Comparison of ENCODE assay signal across 12 cellular contexts in the genomic region with DNA sequence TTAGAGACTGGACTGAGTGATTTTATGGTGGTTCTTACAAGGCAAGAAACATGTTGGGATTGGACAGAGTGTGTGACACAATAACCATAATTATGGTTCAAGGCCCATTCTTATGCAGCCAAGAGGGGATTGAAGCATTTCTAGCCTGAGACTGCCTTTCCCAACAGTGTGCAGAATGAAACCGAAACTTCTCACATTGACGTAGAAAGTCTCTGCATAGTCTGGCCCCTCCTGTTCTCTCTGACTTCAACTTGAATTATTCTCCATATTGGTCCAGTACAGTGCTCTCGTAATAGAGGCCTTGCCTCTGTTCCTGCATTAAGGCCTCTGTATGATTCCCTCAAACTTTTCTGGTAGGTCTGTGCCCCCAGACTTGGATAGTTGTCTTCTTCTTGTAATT.
DNase-seq lines count a peak whose midpoint lies in the region; ATAC-seq and TF ChIP-seq lines count a peak whose summit lies in the region.
"Had no signal": no experiment of that assay in that cellular context is flagged by ENCODE, and none has a peak within 500 bp of the region (broad histone marks: within the 10 kb centered on the region; RNA-seq: fewer than 3 reads in every experiment).

No MANE protein-coding gene starts in this region.

- TF ChIP-seq POLR2A in body of pancreas (IDR thresholded peaks at IDR 0.05) = no peak

- H3K4me3 ChIP-seq in right cardiac atrium (ENCODE audit: low read length) = no peak overlapping the region
- no peak overlapping the region for H3K4me3 ChIP-seq in body of pancreas
- H3K4me3 ChIP-seq in left lung = no peak overlapping the region
- H3K4me3 ChIP-seq: sigmoid colon had no signal

- no peaks in the 10 kb centered on the region for H3K9me3 ChIP-seq in right cardiac atrium (ENCODE audit: control insufficient read depth, low read length)
- H3K9me3 ChIP-seq in body of pancreas = no peaks in the 10 kb centered on the region
- no peaks in the 10 kb centered on the region for H3K9me3 ChIP-seq in left lung
- H3K9me3 ChIP-seq: sigmoid colon had no signal

- no peaks in the 10 kb centered on the region for H3K27me3 ChIP-seq in right cardiac atrium (ENCODE audit: control insufficient read depth, insufficient read depth)
- H3K27me3 ChIP-seq in body of pancreas = no peaks in the 10 kb centered on the region
- H3K27me3 ChIP-seq in left lung = no peaks in the 10 kb centered on the region
- H3K27me3 ChIP-seq: sigmoid colon had no signal

- H3K4me3 Mint-ChIP-seq in HFFc6 = no peak overlapping the region
- H3K4me3 Mint-ChIP-seq: type B pancreatic cell had no signal

- intact Hi-C loops in right cardiac atrium (cut with DNase I) = no loop called here
- intact Hi-C loops in body of pancreas (cut with DNase I) = no loop called here
- intact Hi-C loops in left lung (cut with DNase I) = no loop called here

- no peak overlapping the region for H3K27ac Mint-ChIP-seq in HFFc6
- H3K27ac Mint-ChIP-seq: type B pancreatic cell had no signal

- DNase-seq in right cardiac atrium (no peak), body of pancreas (no peak), HFFc6 (no peak), left lung (no peak)
- DNase-seq in stimulated activated CD4-positive, alpha-beta T cell treated with anti-CD3 and anti-CD28 coated beads, Interleukin-4, amount 100 ng/mL, for 1 hour = no peak
- DNase-seq: KBM-7, sigmoid colon, SW 1271 had no signal

- ATAC-seq in GM18517 (IDR thresholded peaks at IDR 0.05; ENCODE audit: unreplicated experiment) (peak; percentile 97), GM21528 (IDR thresholded peaks at IDR 0.05; ENCODE audit: low FRiP score, unreplicated experiment) (peak; percentile 97), HG03354 (IDR thresholded peaks at IDR 0.05; ENCODE audit: poor library complexity, severe bottlenecking, unreplicated experiment) (peak; percentile 92), right cardiac atrium (peak; percentile 57 to 82), body of pancreas (no peak), left lung (no peak)

- TF ChIP-seq CTCF in body of pancreas (IDR thresholded peaks at IDR 0.05) (no peak), HFFc6 (IDR thresholded peaks at IDR 0.05) (no peak), left lung (IDR thresholded peaks at IDR 0.05) (no peak)

- no peaks in the 10 kb centered on the region for H3K36me3 Mint-ChIP-seq in HFFc6 (ENCODE audit: low read depth)
- H3K36me3 Mint-ChIP-seq: type B pancreatic cell had no signal

- no peak overlapping the region for H3K27ac ChIP-seq in right cardiac atrium (ENCODE audit: low read length)
- no peak overlapping the region for H3K27ac ChIP-seq in body of pancreas
- no peak overlapping the region for H3K27ac ChIP-seq in left lung
- H3K27ac ChIP-seq: sigmoid colon had no signal

- no peaks in the 10 kb centered on the region for H3K4me1 Mint-ChIP-seq in HFFc6 (ENCODE audit: low read depth)

- H3K27me3 Mint-ChIP-seq in HFFc6 (ENCODE audit: insufficient read depth) = no peaks in the 10 kb centered on the region
- H3K27me3 Mint-ChIP-seq: type B pancreatic cell had no signal

- H3K9me3 Mint-ChIP-seq in HFFc6 = peaks cover 5% of the 10 kb centered on the region; the same call in 1 of the 2 replicates
- H3K9me3 Mint-ChIP-seq: type B pancreatic cell had no signal

- WGBS in right cardiac atrium = 84% methylated on average over 3 of the region's 3 CpGs
- 95% methylated on average over 3 of the region's 3 CpGs for WGBS in body of pancreas, 2 donors

- no peaks in the 10 kb centered on the region for H3K36me3 ChIP-seq in body of pancreas (replicated peaks in 1 of 2; ENCODE audit: insufficient read depth in 1 of 2, low read depth in 2 of 2)
- H3K36me3 ChIP-seq in left lung = no peaks in the 10 kb centered on the region
- H3K36me3 ChIP-seq: sigmoid colon had no signal

- no peaks in the 10 kb centered on the region for H3K4me1 ChIP-seq in right cardiac atrium (ENCODE audit: control insufficient read depth, insufficient read depth, low read length)
- H3K4me1 ChIP-seq in body of pancreas = peaks cover 15% of the 10 kb centered on the region
- no peaks in the 10 kb centered on the region for H3K4me1 ChIP-seq in left lung

Comparison
In these comparisons a context has a peak if more than half of its experiments do, and no peak if none do; other contexts are left out.
1. ATAC-seq: peak in GM18517 (single experiment), GM21528 (single experiment), HG03354 (single experiment) and right cardiac atrium (2 of 2); none in body of pancreas (single experiment) and left lung (single experiment).